In genomic region chr18:73136134-73136533, GRCh38 we compare ENCODE assay signal across 10 cellular contexts.
DNase-seq lines count a peak whose midpoint lies in the region; TF ChIP-seq lines count a peak whose summit lies in the region.
"Had no signal": no experiment of that assay in that cellular context is flagged by ENCODE, and none has a peak within 500 bp of the region (broad histone marks: within the 10 kb centered on the region; RNA-seq: fewer than 3 reads in every experiment).

No MANE protein-coding gene starts in this region.

- H3K36me3 ChIP-seq in neural progenitor cell, result no peaks in the 10 kb centered on the region
- H3K36me3 ChIP-seq in prostate gland, result no peaks in the 10 kb centered on the region
- H3K36me3 ChIP-seq in Peyer's patch, result no peaks in the 10 kb centered on the region
- no peaks in the 10 kb centered on the region for H3K36me3 ChIP-seq in SJCRH30
- H3K36me3 ChIP-seq: BLaER1 had no signal

- DNase-seq in NCI-H1436 (lab: John Stamatoyannopoulos, UW) (peak; percentile 3), NCI-H1436 treated with DMSO at 0.1 percent for 48 hours (lab: John Stamatoyannopoulos, UW) (no peak), KG1 (lab: John Stamatoyannopoulos, UW) (peak; percentile 43), SW480 (ENCODE audit: low spot score) (peak; percentile 11), neural progenitor cell (ENCODE audit: low spot score) (peak; percentile 8), prostate gland (ENCODE audit: low spot score) (no peak), Peyer's patch (no peak), SJCRH30 (no peak)
- DNase-seq: GOT3 had no signal

- H3K4me3 ChIP-seq in neural progenitor cell (no peak overlapping the region), prostate gland (no peak overlapping the region), Peyer's patch (no peak overlapping the region), SJCRH30 (no peak overlapping the region)
- H3K4me3 ChIP-seq: BLaER1 had no signal

- no peaks in the 10 kb centered on the region for H3K9me3 Mint-ChIP-seq in neural progenitor cell

- no peaks in the 10 kb centered on the region for H3F3A ChIP-seq in neural progenitor cell (ENCODE audit: low read depth)

- no peak overlapping the region for H3K27ac Mint-ChIP-seq in neural progenitor cell

- H3K4me1 Mint-ChIP-seq in neural progenitor cell, result no peaks in the 10 kb centered on the region

- H3K79me2 ChIP-seq in neural progenitor cell (ENCODE audit: low read depth), result no peaks in the 10 kb centered on the region

- H3K4me1 ChIP-seq in neural progenitor cell (no peaks in the 10 kb centered on the region), prostate gland (replicated peaks) (no peaks in the 10 kb centered on the region), Peyer's patch (no peaks in the 10 kb centered on the region), SJCRH30 (no peaks in the 10 kb centered on the region)
- H3K4me1 ChIP-seq: BLaER1 had no signal

- H3K27ac ChIP-seq in neural progenitor cell, result no peak overlapping the region
- no peak overlapping the region for H3K27ac ChIP-seq in prostate gland
- no peak overlapping the region for H3K27ac ChIP-seq in Peyer's patch
- no peak overlapping the region for H3K27ac ChIP-seq in SJCRH30
- H3K27ac ChIP-seq: BLaER1 had no signal

- H3K9me3 ChIP-seq in neural progenitor cell (ENCODE audit: low read depth), result no peaks in the 10 kb centered on the region
- H3K9me3 ChIP-seq in prostate gland, result no peaks in the 10 kb centered on the region
- H3K9me3 ChIP-seq in Peyer's patch, result no peaks in the 10 kb centered on the region
- H3K9me3 ChIP-seq in SJCRH30 (replicated peaks), result no peaks in the 10 kb centered on the region
- H3K9me3 ChIP-seq: BLaER1 had no signal

- H2AFZ ChIP-seq in neural progenitor cell (replicated peaks), result no peak overlapping the region

- 72% methylated on average over 2 of the region's 2 CpGs for WGBS in prostate gland

- intact Hi-C loops in prostate gland (cut with DNase I), result no loop called here

- H3K4me2 ChIP-seq in neural progenitor cell, result no peak overlapping the region
- H3K4me2 ChIP-seq: BLaER1 had no signal

- H3K27me3 Mint-ChIP-seq in neural progenitor cell (ENCODE audit: insufficient read depth, low read depth), result no peaks in the 10 kb centered on the region

- H3K36me3 Mint-ChIP-seq in neural progenitor cell, result no peaks in the 10 kb centered on the region

- no peaks in the 10 kb centered on the region for H4K20me1 ChIP-seq in neural progenitor cell (ENCODE audit: low read depth)
- H4K20me1 ChIP-seq: BLaER1 had no signal

- H3K27me3 ChIP-seq in neural progenitor cell, result no peaks in the 10 kb centered on the region
- no peaks in the 10 kb centered on the region for H3K27me3 ChIP-seq in prostate gland (replicated peaks; ENCODE audit: insufficient read depth)
- H3K27me3 ChIP-seq in Peyer's patch, result no peaks in the 10 kb centered on the region
- H3K27me3 ChIP-seq in SJCRH30, result no peaks in the 10 kb centered on the region
- H3K27me3 ChIP-seq: BLaER1 had no signal

- no peak for TF ChIP-seq POLR2A in prostate gland (IDR thresholded peaks at IDR 0.05)
- no peak for TF ChIP-seq POLR2A in Peyer's patch (IDR thresholded peaks at IDR 0.05)

- TF ChIP-seq CTCF in neural progenitor cell (IDR thresholded peaks at IDR 0.05) (peak; percentile 55), prostate gland (IDR thresholded peaks at IDR 0.05) (peak in 2 of 4 experiments; percentile 24 to 30), Peyer's patch (IDR thresholded peaks at IDR 0.05) (no peak)

- H3K9ac ChIP-seq in neural progenitor cell, result no peak overlapping the region
- H3K9ac ChIP-seq: BLaER1 had no signal

- H3K4me3 Mint-ChIP-seq in neural progenitor cell, result no peak overlapping the region

Comparison
In these comparisons a context has a peak if more than half of its experiments do, and no peak if none do; other contexts are left out.
1. DNase-seq: peak in NCI-H1436 (single experiment), KG1 (single experiment), SW480 (single experiment) and neural progenitor cell (single experiment); none in NCI-H1436 treated with DMSO at 0.1 percent for 48 hours (single experiment), prostate gland (single experiment), Peyer's patch (0 of 3) and SJCRH30 (0 of 2).